In genomic region chr9:21415492-21416267, GRCh38 we compare ENCODE assay signal across 1 cellular context.
TF ChIP-seq lines count a peak whose summit lies in the region.

No MANE protein-coding gene starts in this region.

TF ChIP-seq in GM23338, 12 proteins besides CTCF, POLR2A, EP300 and RAD21 (continued from another document):
- TF ChIP-seq REST (IDR thresholded peaks at IDR 0.05; ENCODE audit: unreplicated experiment) (no peak), ETS1 (IDR thresholded peaks at IDR 0.05) (no peak), EZH2 (IDR thresholded peaks at IDR 0.05; ENCODE audit: low read depth, unreplicated experiment) (no peak), STAT1 (IDR thresholded peaks at IDR 0.05; ENCODE audit: unreplicated experiment) (no peak)
- TF ChIP-seq, protein P1, sequence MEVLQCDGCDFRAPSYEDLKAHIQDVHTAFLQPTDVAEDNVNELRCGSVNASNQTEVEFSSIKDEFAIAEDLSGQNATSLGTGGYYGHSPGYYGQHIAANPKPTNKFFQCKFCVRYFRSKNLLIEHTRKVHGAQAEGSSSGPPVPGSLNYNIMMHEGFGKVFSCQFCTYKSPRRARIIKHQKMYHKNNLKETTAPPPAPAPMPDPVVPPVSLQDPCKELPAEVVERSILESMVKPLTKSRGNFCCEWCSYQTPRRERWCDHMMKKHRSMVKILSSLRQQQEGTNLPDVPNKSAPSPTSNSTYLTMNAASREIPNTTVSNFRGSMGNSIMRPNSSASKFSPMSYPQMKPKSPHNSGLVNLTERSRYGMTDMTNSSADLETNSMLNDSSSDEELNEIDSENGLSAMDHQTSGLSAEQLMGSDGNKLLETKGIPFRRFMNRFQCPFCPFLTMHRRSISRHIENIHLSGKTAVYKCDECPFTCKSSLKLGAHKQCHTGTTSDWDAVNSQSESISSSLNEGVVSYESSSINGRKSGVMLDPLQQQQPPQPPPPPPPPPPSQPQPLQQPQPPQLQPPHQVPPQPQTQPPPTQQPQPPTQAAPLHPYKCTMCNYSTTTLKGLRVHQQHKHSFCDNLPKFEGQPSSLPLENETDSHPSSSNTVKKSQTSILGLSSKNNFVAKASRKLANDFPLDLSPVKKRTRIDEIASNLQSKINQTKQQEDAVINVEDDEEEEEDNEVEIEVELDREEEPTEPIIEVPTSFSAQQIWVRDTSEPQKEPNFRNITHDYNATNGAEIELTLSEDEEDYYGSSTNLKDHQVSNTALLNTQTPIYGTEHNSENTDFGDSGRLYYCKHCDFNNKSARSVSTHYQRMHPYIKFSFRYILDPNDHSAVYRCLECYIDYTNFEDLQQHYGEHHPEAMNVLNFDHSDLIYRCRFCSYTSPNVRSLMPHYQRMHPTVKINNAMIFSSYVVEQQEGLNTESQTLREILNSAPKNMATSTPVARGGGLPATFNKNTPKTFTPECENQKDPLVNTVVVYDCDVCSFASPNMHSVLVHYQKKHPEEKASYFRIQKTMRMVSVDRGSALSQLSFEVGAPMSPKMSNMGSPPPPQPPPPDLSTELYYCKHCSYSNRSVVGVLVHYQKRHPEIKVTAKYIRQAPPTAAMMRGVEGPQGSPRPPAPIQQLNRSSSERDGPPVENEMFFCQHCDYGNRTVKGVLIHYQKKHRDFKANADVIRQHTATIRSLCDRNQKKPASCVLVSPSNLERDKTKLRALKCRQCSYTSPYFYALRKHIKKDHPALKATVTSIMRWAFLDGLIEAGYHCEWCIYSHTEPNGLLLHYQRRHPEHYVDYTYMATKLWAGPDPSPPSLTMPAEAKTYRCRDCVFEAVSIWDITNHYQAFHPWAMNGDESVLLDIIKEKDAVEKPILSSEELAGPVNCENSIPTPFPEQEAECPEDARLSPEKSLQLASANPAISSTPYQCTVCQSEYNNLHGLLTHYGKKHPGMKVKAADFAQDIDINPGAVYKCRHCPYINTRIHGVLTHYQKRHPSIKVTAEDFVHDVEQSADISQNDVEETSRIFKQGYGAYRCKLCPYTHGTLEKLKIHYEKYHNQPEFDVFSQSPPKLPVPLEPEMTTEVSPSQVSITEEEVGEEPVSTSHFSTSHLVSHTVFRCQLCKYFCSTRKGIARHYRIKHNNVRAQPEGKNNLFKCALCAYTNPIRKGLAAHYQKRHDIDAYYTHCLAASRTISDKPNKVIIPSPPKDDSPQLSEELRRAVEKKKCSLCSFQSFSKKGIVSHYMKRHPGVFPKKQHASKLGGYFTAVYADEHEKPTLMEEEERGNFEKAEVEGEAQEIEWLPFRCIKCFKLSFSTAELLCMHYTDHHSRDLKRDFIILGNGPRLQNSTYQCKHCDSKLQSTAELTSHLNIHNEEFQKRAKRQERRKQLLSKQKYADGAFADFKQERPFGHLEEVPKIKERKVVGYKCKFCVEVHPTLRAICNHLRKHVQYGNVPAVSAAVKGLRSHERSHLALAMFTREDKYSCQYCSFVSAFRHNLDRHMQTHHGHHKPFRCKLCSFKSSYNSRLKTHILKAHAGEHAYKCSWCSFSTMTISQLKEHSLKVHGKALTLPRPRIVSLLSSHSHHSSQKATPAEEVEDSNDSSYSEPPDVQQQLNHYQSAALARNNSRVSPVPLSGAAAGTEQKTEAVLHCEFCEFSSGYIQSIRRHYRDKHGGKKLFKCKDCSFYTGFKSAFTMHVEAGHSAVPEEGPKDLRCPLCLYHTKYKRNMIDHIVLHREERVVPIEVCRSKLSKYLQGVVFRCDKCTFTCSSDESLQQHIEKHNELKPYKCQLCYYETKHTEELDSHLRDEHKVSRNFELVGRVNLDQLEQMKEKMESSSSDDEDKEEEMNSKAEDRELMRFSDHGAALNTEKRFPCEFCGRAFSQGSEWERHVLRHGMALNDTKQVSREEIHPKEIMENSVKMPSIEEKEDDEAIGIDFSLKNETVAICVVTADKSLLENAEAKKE (CRISPR knock-in tag; IDR thresholded peaks at IDR 0.05), result no peak
